24 cellular contexts compared by ENCODE assay signal in genomic region chr14:27391331-27391730, GRCh38.
"Had no signal": no experiment of that assay in that cellular context is flagged by ENCODE, and none has a peak within 500 bp of the region (broad histone marks: within the 10 kb centered on the region; RNA-seq: fewer than 3 reads in every experiment).

No MANE protein-coding gene starts in this region.

- DNase-seq: activated CD4-positive, alpha-beta T cell treated with anti-CD3 and anti-CD28 coated beads, Interleukin-2, amount 50 U/mL, for 1 hour; activated CD4-positive, CD25-positive, alpha-beta regulatory T cell treated with anti-CD3 and anti-CD28 coated beads, Interleukin-2, amount 50 U/mL, for 72 hours; activated CD8-positive, alpha-beta T cell treated with anti-CD3 and anti-CD28 coated beads, Interleukin-2, amount 10 ng/mL, durations not matched to agents 7 days and 5 days; activated gamma-delta T cell; aorta; colonic mucosa; foreskin keratinocyte; left lung; midbrain; natural killer cell; ovary; right cardiac atrium; stimulated activated CD4-positive, alpha-beta T cell treated with anti-CD3 and anti-CD28 coated beads, Interleukin-15, amount 100 ng/mL, for 24 hours; stimulated activated CD4-positive, alpha-beta T cell treated with anti-CD3 and anti-CD28 coated beads, Interleukin-2, amount 100 ng/mL, for 48 hours; stimulated activated CD8-positive, alpha-beta memory T cell treated with anti-CD3 and anti-CD28 coated beads, Interleukin-4, amount 100 ng/mL, for 48 hours; stimulated activated naive B cell treated with anti-CD40 and anti-IgM and Interleukin-4, amounts not matched to agents 10 μg/mL and 1 μg/mL and 100 μg/mL, for 72 hours; T-cell; transverse colon; uterus; WERI-Rb-1 had no signal

- H3K4me1 ChIP-seq: breast epithelium, colonic mucosa, foreskin keratinocyte, left lung, prostate gland, transverse colon, uterus had no signal

- H3K27ac ChIP-seq: breast epithelium, colonic mucosa, foreskin keratinocyte, left lung, ovary, prostate gland, skin epidermis, transverse colon, uterus, WERI-Rb-1 had no signal

- H3K9me3 ChIP-seq: breast epithelium, colonic mucosa, left lung, ovary, prostate gland, transverse colon, uterus had no signal

- H3K27me3 ChIP-seq: breast epithelium, colonic mucosa, foreskin keratinocyte, left lung, ovary, transverse colon, uterus had no signal

- H3K36me3 ChIP-seq: breast epithelium, colonic mucosa, left lung, ovary, prostate gland, transverse colon, uterus, WERI-Rb-1 had no signal

- ATAC-seq: activated CD8-positive, alpha-beta T cell treated with anti-CD3 and anti-CD28 coated beads, Interleukin-2, amount 10 ng/mL, durations not matched to agents 7 days and 5 days; left lung; natural killer cell; right cardiac atrium; stimulated activated naive B cell treated with anti-CD40 and anti-IgM and Interleukin-4, amounts not matched to agents 10 μg/mL and 1 μg/mL and 100 μg/mL, for 72 hours; T-cell had no signal

- H3K4me3 ChIP-seq: breast epithelium, colonic mucosa, left lung, lung, ovary, prostate gland, skin epidermis, transverse colon, uterus had no signal
